Comparison of ENCODE assay signal across 2 cellular contexts in the genomic region with DNA sequence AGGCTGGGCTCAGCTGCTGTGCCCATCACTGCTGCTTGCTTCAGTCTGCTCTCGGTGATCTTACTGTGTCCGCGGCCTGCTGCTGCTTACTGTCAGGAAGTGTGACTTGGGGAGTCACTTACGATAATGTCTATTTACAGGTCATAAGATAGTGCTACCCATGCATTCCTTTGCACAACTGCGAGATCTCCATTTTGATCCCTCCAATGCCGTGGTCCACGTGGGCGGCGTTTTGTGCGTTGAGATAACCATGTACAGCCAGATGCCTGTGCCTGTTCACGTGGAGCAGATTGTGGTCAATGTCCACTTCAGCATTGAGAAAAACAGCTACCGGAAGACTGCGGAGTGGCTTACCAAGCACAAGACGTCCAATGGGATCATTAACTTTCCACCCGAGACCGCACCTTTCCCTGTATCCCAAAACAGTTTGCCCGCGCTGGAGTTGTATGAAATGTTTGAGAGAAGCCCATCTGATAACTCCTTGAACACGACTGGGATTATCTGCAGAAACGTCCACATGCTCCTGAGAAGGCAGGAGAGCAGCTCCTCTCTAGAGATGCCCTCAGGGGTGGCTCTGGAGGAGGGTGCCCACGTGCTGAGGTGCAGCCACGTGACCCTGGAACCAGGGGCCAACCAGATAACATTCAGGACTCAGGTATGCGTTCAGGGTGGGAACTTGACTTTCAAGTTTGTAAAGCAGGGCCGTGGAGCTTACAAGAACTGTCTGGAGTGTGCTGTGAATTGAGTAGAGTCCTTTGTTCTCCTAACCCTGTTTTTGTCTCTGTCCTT.
TF ChIP-seq lines count a peak whose summit lies in the region.

No MANE protein-coding gene starts in this region.

TF ChIP-seq in liver, 16 proteins besides CTCF, POLR2A, EP300 and RAD21:
- TF ChIP-seq YY1 (IDR thresholded peaks at IDR 0.05) (no peak), EGR1 (IDR thresholded peaks at IDR 0.05; ENCODE audit: low read depth in 2 of 2) (no peak)
TF ChIP-seq in liver: peak in this region for 0.

TF ChIP-seq in HepG2, 621 proteins besides CTCF, POLR2A, EP300 and RAD21:
- TF ChIP-seq ZNF619 (CRISPR knock-in tag; IDR thresholded peaks at IDR 0.05), result no peak
- no peak for TF ChIP-seq NCOA2 (CRISPR knock-in tag; IDR thresholded peaks at IDR 0.05)
- TF ChIP-seq ONECUT2 (CRISPR knock-in tag; IDR thresholded peaks at IDR 0.05), result no peak
- no peak for TF ChIP-seq SP140L (CRISPR knock-in tag; IDR thresholded peaks at IDR 0.05; ENCODE audit: borderline replicate concordance)
- no peak for TF ChIP-seq ZNF607 (CRISPR knock-in tag; IDR thresholded peaks at IDR 0.05; ENCODE audit: borderline replicate concordance)
- no peak for TF ChIP-seq NCOA1 (CRISPR knock-in tag; IDR thresholded peaks at IDR 0.05)
- TF ChIP-seq, protein P1, sequence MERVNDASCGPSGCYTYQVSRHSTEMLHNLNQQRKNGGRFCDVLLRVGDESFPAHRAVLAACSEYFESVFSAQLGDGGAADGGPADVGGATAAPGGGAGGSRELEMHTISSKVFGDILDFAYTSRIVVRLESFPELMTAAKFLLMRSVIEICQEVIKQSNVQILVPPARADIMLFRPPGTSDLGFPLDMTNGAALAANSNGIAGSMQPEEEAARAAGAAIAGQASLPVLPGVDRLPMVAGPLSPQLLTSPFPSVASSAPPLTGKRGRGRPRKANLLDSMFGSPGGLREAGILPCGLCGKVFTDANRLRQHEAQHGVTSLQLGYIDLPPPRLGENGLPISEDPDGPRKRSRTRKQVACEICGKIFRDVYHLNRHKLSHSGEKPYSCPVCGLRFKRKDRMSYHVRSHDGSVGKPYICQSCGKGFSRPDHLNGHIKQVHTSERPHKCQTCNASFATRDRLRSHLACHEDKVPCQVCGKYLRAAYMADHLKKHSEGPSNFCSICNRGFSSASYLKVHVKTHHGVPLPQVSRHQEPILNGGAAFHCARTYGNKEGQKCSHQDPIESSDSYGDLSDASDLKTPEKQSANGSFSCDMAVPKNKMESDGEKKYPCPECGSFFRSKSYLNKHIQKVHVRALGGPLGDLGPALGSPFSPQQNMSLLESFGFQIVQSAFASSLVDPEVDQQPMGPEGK (CRISPR knock-in tag; IDR thresholded peaks at IDR 0.05), result no peak
- no peak for TF ChIP-seq ZNF558 (CRISPR knock-in tag; IDR thresholded peaks at IDR 0.05; ENCODE audit: borderline replicate concordance)
- TF ChIP-seq, protein P2, sequence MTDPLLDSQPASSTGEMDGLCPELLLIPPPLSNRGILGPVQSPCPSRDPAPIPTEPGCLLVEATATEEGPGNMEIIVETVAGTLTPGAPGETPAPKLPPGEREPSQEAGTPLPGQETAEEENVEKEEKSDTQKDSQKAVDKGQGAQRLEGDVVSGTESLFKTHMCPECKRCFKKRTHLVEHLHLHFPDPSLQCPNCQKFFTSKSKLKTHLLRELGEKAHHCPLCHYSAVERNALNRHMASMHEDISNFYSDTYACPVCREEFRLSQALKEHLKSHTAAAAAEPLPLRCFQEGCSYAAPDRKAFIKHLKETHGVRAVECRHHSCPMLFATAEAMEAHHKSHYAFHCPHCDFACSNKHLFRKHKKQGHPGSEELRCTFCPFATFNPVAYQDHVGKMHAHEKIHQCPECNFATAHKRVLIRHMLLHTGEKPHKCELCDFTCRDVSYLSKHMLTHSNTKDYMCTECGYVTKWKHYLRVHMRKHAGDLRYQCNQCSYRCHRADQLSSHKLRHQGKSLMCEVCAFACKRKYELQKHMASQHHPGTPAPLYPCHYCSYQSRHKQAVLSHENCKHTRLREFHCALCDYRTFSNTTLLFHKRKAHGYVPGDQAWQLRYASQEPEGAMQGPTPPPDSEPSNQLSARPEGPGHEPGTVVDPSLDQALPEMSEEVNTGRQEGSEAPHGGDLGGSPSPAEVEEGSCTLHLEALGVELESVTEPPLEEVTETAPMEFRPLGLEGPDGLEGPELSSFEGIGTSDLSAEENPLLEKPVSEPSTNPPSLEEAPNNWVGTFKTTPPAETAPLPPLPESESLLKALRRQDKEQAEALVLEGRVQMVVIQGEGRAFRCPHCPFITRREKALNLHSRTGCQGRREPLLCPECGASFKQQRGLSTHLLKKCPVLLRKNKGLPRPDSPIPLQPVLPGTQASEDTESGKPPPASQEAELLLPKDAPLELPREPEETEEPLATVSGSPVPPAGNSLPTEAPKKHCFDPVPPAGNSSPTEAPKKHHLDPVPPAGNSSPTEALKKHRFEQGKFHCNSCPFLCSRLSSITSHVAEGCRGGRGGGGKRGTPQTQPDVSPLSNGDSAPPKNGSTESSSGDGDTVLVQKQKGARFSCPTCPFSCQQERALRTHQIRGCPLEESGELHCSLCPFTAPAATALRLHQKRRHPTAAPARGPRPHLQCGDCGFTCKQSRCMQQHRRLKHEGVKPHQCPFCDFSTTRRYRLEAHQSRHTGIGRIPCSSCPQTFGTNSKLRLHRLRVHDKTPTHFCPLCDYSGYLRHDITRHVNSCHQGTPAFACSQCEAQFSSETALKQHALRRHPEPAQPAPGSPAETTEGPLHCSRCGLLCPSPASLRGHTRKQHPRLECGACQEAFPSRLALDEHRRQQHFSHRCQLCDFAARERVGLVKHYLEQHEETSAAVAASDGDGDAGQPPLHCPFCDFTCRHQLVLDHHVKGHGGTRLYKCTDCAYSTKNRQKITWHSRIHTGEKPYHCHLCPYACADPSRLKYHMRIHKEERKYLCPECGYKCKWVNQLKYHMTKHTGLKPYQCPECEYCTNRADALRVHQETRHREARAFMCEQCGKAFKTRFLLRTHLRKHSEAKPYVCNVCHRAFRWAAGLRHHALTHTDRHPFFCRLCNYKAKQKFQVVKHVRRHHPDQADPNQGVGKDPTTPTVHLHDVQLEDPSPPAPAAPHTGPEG (CRISPR knock-in tag; IDR thresholded peaks at IDR 0.05), result no peak
- no peak for TF ChIP-seq ZSCAN9 (CRISPR knock-in tag; IDR thresholded peaks at IDR 0.05; ENCODE audit: borderline replicate concordance)
- TF ChIP-seq ZNF383 (CRISPR knock-in tag; IDR thresholded peaks at IDR 0.05; ENCODE audit: borderline replicate concordance), result no peak
- TF ChIP-seq, protein P3, sequence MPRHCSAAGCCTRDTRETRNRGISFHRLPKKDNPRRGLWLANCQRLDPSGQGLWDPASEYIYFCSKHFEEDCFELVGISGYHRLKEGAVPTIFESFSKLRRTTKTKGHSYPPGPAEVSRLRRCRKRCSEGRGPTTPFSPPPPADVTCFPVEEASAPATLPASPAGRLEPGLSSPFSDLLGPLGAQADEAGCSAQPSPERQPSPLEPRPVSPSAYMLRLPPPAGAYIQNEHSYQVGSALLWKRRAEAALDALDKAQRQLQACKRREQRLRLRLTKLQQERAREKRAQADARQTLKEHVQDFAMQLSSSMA (CRISPR knock-in tag; IDR thresholded peaks at IDR 0.05), result no peak
